ENCODE assay signal across 10 cellular contexts in the genomic region with DNA sequence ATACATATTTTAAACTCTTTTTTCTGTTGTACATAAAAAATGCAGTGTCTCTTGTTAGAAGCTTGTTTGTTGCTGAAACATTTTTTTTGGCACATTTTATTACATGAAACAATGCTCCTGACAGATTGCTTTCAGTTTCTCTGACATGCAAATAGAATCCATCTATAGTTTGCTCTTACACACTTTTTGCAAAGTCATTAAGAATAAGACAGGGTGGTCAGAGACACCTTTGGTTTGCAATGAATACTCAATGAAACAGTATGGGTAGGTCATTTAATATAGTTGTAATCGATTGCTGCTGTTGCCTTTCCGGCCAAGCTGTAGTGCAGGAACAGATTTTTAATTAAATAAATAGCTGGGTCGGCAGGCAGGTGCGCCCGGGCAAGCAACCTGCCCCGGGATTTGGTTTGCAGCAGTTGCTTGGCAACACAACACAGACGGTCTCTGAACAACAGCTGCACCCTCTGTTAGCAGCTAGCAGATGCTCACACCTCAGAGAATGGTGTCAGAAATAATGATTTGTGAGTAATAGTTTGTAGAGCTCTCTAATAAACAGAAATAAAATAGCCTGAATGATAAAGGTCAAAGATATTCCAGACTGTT.
A peak's percentile ranks its signal among the peaks of the same experiment; 100 is the strongest.
DNase-seq lines count a peak whose midpoint lies in the region; ATAC-seq, FAIRE-seq and TF ChIP-seq lines count a peak whose summit lies in the region.
"Had no signal": no experiment of that assay in that cellular context is flagged by ENCODE, and none has a peak within 500 bp of the region (broad histone marks: within the 10 kb centered on the region; RNA-seq: fewer than 3 reads in every experiment).

No MANE protein-coding gene starts in this region.

- H3K79me2 ChIP-seq in ACC112 (ENCODE audit: control insufficient read depth, insufficient read depth, low read length, unreplicated experiment) (no peaks in the 10 kb centered on the region), endothelial cell of umbilical vein (ENCODE audit: control insufficient read depth, insufficient read depth, low read length) (no peaks in the 10 kb centered on the region)

- H3K4me1 Mint-ChIP-seq in activated T-cell treated with anti-CD3 and anti-CD28 coated beads, Interleukin-2, amount 50 U/mL, for 4 hours (ENCODE audit: low read depth) = no peaks in the 10 kb centered on the region
- H3K4me1 Mint-ChIP-seq: B cell had no signal

- no peak overlapping the region for H3K4me3 Mint-ChIP-seq in activated T-cell treated with anti-CD3 and anti-CD28 coated beads, Interleukin-2, amount 50 U/mL, for 4 hours
- H3K4me3 Mint-ChIP-seq: B cell; dendritic cell treated with granulocyte-macrophage colony-stimulating factor and Interleukin-4, amounts not matched to agents 40 ng/mL and 50 ng/mL, for 4 days had no signal

- peaks cover 10% of the 10 kb centered on the region for H3K9me3 Mint-ChIP-seq in activated T-cell treated with anti-CD3 and anti-CD28 coated beads, Interleukin-2, amount 50 U/mL, for 4 hours

- ATAC-seq in HG02610 (IDR thresholded peaks at IDR 0.05; ENCODE audit: unreplicated experiment) = peak; percentile 88
- ATAC-seq in activated T-cell treated with anti-CD3 and anti-CD28 coated beads, Interleukin-2, amount 50 U/mL, for 4 hours = no peak

- no peaks in the 10 kb centered on the region for H4K20me1 ChIP-seq in endothelial cell of umbilical vein (replicated peaks; ENCODE audit: control insufficient read depth, extremely low read depth, insufficient read depth, low read length)

- no peak for FAIRE-seq in endothelial cell of umbilical vein (lab: Jason Lieb, UNC)

- H3K9ac ChIP-seq in endothelial cell of umbilical vein (replicated peaks; ENCODE audit: extremely low read depth, insufficient read depth, low read length) = no peak overlapping the region

- H3K4me2 ChIP-seq in endothelial cell of umbilical vein (ENCODE audit: insufficient read depth, low read length) = no peak overlapping the region

- H3K27ac ChIP-seq in ACC112 (ENCODE audit: low read depth, low read length) = no peak overlapping the region
- no peak overlapping the region for H3K27ac ChIP-seq in endothelial cell of umbilical vein (ENCODE audit: insufficient read depth, low read depth, low read length)
- H3K27ac ChIP-seq in brain microvascular endothelial cell = no peak overlapping the region

- no peak for TF ChIP-seq POLR2A in endothelial cell of umbilical vein (IDR thresholded peaks at IDR 0.05; ENCODE audit: low read depth, low read length)

- no peaks in the 10 kb centered on the region for H3K9me3 ChIP-seq in endothelial cell of umbilical vein (replicated peaks; ENCODE audit: control insufficient read depth, insufficient read depth, low read length)

- in situ Hi-C loops in brain microvascular endothelial cell (cut with HindIII; ENCODE audit: low pct_ligation_motif_present, low sequenced_read_pairs) = no loop called here

- H3K36me3 Mint-ChIP-seq in activated T-cell treated with anti-CD3 and anti-CD28 coated beads, Interleukin-2, amount 50 U/mL, for 4 hours (ENCODE audit: insufficient read depth) = no peaks in the 10 kb centered on the region

- BruUV-seq in endothelial cell of umbilical vein (replicated peaks; lab: Mats Ljungman, UMichigan) = no TSS peak

- H3K4me1 ChIP-seq in ACC112 (ENCODE audit: control insufficient read depth, insufficient read depth, low read length, unreplicated experiment) (peaks cover 21% of the 10 kb centered on the region), endothelial cell of umbilical vein (ENCODE audit: control insufficient read depth, extremely low read depth, insufficient read depth, low read length) (no peaks in the 10 kb centered on the region)

- H3K4me3 ChIP-seq in ACC112 (ENCODE audit: low read depth, low read length) (peak overlapping the region; percentile 63), endothelial cell of umbilical vein (replicated peaks in 1 of 3; ENCODE audit: insufficient read depth in 1 of 3, low read depth in 1 of 3, low read length in 3 of 3) (no peak overlapping the region), brain microvascular endothelial cell (ENCODE audit: low read depth, low read length) (no peak overlapping the region)

- no peaks in the 10 kb centered on the region for H3K9me1 ChIP-seq in endothelial cell of umbilical vein (replicated peaks; ENCODE audit: control insufficient read depth, extremely low read depth, insufficient read depth, low read length)

- H3K27me3 Mint-ChIP-seq in activated T-cell treated with anti-CD3 and anti-CD28 coated beads, Interleukin-2, amount 50 U/mL, for 4 hours (ENCODE audit: low read depth) = no peaks in the 10 kb centered on the region
- H3K27me3 Mint-ChIP-seq: B cell had no signal

- intact Hi-C loops in endothelial cell of umbilical vein (cut with micrococcal nuclease) = no loop called here

- no peaks in the 10 kb centered on the region for H3K36me3 ChIP-seq in ACC112 (ENCODE audit: insufficient read depth, low read length)
- no peaks in the 10 kb centered on the region for H3K36me3 ChIP-seq in endothelial cell of umbilical vein (ENCODE audit: control insufficient read depth in 2 of 2, extremely low read depth in 1 of 2, insufficient read depth in 2 of 2, low read length in 2 of 2)
- no peaks in the 10 kb centered on the region for H3K36me3 ChIP-seq in brain microvascular endothelial cell (replicated peaks)

- dilution Hi-C loops in endothelial cell of umbilical vein (cut with MboI; ENCODE audit: extremely low pct_ligation_motif_present, low sequenced_read_pairs) = no loop called here

- DNase-seq in NCI-H2227 (lab: John Stamatoyannopoulos, UW; ENCODE audit: unreplicated experiment) (peak; percentile 92), endothelial cell of umbilical vein (ENCODE audit: low read depth, low spot score) (peak; percentile 23), brain microvascular endothelial cell (no peak)
- no peak for DNase-seq in stimulated activated CD4-positive, alpha-beta T cell treated with anti-CD3 and anti-CD28 coated beads, Interleukin-2, amount 100 ng/mL, for 48 hours
- DNase-seq in activated T-cell treated with anti-CD3 and anti-CD28 coated beads, Interleukin-2, amount 50 U/mL, for 4 hours = no peak
- no peak for DNase-seq in stimulated activated CD8-positive, alpha-beta memory T cell treated with anti-CD3 and anti-CD28 coated beads, Interleukin-4, amount 100 ng/mL, for 48 hours

- CTCF ChIA-PET in endothelial cell of umbilical vein (lab: Charles Lee) = interaction anchor here (0.6 to 3.7 kb wide), 3 partner anchors 12 to 325 kb away, joined by 4 to 25 read pairs (median 5); no protein-coding TSS in a partner anchor

- POLR2A ChIA-PET in endothelial cell of umbilical vein (lab: Charles Lee) = no interaction called here

- H3K27me3 ChIP-seq in ACC112 (ENCODE audit: insufficient read depth, low read length) = no peaks in the 10 kb centered on the region
- H3K27me3 ChIP-seq in endothelial cell of umbilical vein (ENCODE audit: control insufficient read depth in 2 of 2, insufficient read depth in 2 of 2, low read length in 2 of 2) = no peaks in the 10 kb centered on the region
- H3K27me3 ChIP-seq in brain microvascular endothelial cell (replicated peaks) = no peaks in the 10 kb centered on the region

- H2AFZ ChIP-seq in ACC112 (ENCODE audit: low read length, unreplicated experiment) = peak overlapping the region; percentile 74
- H2AFZ ChIP-seq in endothelial cell of umbilical vein (ENCODE audit: low read depth, low read length) = peak overlapping the region; percentile 35

- TF ChIP-seq CTCF in endothelial cell of umbilical vein (IDR thresholded peaks at IDR 0.05; ENCODE audit: extremely low read depth in 1 of 2, insufficient read depth in 1 of 2, low read depth in 1 of 2, low read length in 2 of 2) (no peak), brain microvascular endothelial cell (IDR thresholded peaks at IDR 0.05; ENCODE audit: low read depth, low read length, missing control alignments) (no peak)

TF ChIP-seq in endothelial cell of umbilical vein, 7 proteins besides CTCF, POLR2A, EP300 and RAD21:
- TF ChIP-seq JUN (IDR thresholded peaks at IDR 0.05; ENCODE audit: borderline replicate concordance, insufficient read depth, insufficient read length, low read depth) = no peak
- no peak for TF ChIP-seq MYC (IDR thresholded peaks at IDR 0.05; ENCODE audit: low read depth, low read length)
- TF ChIP-seq EZH2 (IDR thresholded peaks at IDR 0.05; ENCODE audit: borderline replicate concordance, low read depth, low read length, severe bottlenecking) = no peak
- TF ChIP-seq FOS (IDR thresholded peaks at IDR 0.05; ENCODE audit: borderline replicate concordance, insufficient read depth, low read length) = no peak
- TF ChIP-seq GATA2 (IDR thresholded peaks at IDR 0.05; ENCODE audit: insufficient read depth, insufficient read length, low read depth, low read length) = no peak
- TF ChIP-seq, protein P1, sequence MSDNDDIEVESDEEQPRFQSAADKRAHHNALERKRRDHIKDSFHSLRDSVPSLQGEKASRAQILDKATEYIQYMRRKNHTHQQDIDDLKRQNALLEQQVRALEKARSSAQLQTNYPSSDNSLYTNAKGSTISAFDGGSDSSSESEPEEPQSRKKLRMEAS (IDR thresholded peaks at IDR 0.05; ENCODE audit: insufficient read depth, insufficient read length) = no peak
- TF ChIP-seq POLR2AphosphoS5 (IDR thresholded peaks at IDR 0.05; ENCODE audit: insufficient read depth, low read depth, low read length) = no peak
TF ChIP-seq in endothelial cell of umbilical vein: peak in this region for 0.

Comparison
In these comparisons a context has a peak if more than half of its experiments do, and no peak if none do; other contexts are left out.
1. DNase-seq: peak in NCI-H2227 (single experiment) and endothelial cell of umbilical vein (single experiment); none in stimulated activated CD4-positive, alpha-beta T cell treated with anti-CD3 and anti-CD28 coated beads, Interleukin-2, amount 100 ng/mL, for 48 hours (0 of 2), activated T-cell treated with anti-CD3 and anti-CD28 coated beads, Interleukin-2, amount 50 U/mL, for 4 hours (single experiment), brain microvascular endothelial cell (single experiment) and stimulated activated CD8-positive, alpha-beta memory T cell treated with anti-CD3 and anti-CD28 coated beads, Interleukin-4, amount 100 ng/mL, for 48 hours (single experiment).